1 cellular context compared by ENCODE assay signal in genomic region chr14:22689186-22689585, GRCh38.
TF ChIP-seq lines count a peak whose summit lies in the region.

No MANE protein-coding gene starts in this region.

TF ChIP-seq in SK-N-SH, 30 proteins besides CTCF, POLR2A, EP300 and RAD21 (continued from another document):
- no peak for TF ChIP-seq REST (IDR thresholded peaks at IDR 0.05; ENCODE audit: low read depth, low read length)
- no peak for TF ChIP-seq RFX5 (IDR thresholded peaks at IDR 0.05; ENCODE audit: low read length)
- no peak for TF ChIP-seq RXRA (IDR thresholded peaks at IDR 0.05; ENCODE audit: borderline replicate concordance, low read depth)
- TF ChIP-seq ELF1 (IDR thresholded peaks at IDR 0.05), result no peak
